10 cellular contexts compared by ENCODE assay signal in genomic region chr5:142000709-142001484, GRCh38. TPM values are rescaled to one million over a fixed set of nuclear protein-coding genes. Genes with fewer than 3 reads are reported as not detected.
DNase-seq lines count a peak whose midpoint lies in the region; FAIRE-seq and TF ChIP-seq lines count a peak whose summit lies in the region.
"Had no signal": no experiment of that assay in that cellular context is flagged by ENCODE, and none has a peak within 500 bp of the region (broad histone marks: within the 10 kb centered on the region; RNA-seq: fewer than 3 reads in every experiment).

No MANE protein-coding gene starts in this region.

- H3K4me1 ChIP-seq in Loucy (ENCODE audit: insufficient read depth, low read length, poor library complexity, severe bottlenecking) (no peaks in the 10 kb centered on the region), parathyroid adenoma (no peaks in the 10 kb centered on the region), transverse colon (no peaks in the 10 kb centered on the region)

- H3K9me2 ChIP-seq in Loucy (replicated peaks; ENCODE audit: low read depth, low read length), result no peaks in the 10 kb centered on the region

- H3K36me3 ChIP-seq in Loucy (ENCODE audit: insufficient read depth, low read length) (no peaks in the 10 kb centered on the region), bronchial epithelial cell (ENCODE audit: control insufficient read depth, insufficient read depth, low read length) (peaks cover 5% of the 10 kb centered on the region), parathyroid adenoma (ENCODE audit: control insufficient read depth, insufficient read depth, low read length) (no peaks in the 10 kb centered on the region), transverse colon (peaks cover 0 to 17% (median 9%) of the 10 kb centered on the region in 4 donors)

- H3K4me2 ChIP-seq in Loucy (ENCODE audit: low read depth, low read length, poor library complexity, severe bottlenecking) (no peak overlapping the region), parathyroid adenoma (ENCODE audit: low read length) (no peak overlapping the region)

- no peak for FAIRE-seq in bronchial epithelial cell (lab: Jason Lieb, UNC)

- H3K27ac ChIP-seq in parathyroid adenoma (no peak overlapping the region), transverse colon (no peak overlapping the region)
- H3K27ac ChIP-seq: HL-60 had no signal

- H3K27ac Mint-ChIP-seq in T-helper 1 cell treated with Interleukin-12 subunit alpha and Interleukin-12 subunit beta and Interleukin-4 antibody, amounts not matched to agents 30 μg/mL and 1 μg/mL, for 36 hours, result peak overlapping the region; percentile 12

- H3K36me3 Mint-ChIP-seq in T-helper 1 cell treated with Interleukin-12 subunit alpha and Interleukin-12 subunit beta and Interleukin-4 antibody, amounts not matched to agents 30 μg/mL and 1 μg/mL, for 36 hours (ENCODE audit: low read depth), result peaks cover 51% of the 10 kb centered on the region

- no peak for DNase-seq in T-helper 1 cell
- no peak for DNase-seq in bronchial epithelial cell (ENCODE audit: low read depth)
- DNase-seq in transverse colon, result no peak
- DNase-seq in COR-L47 (lab: John Stamatoyannopoulos, UW), result no peak
- no peak for DNase-seq in stimulated activated CD8-positive, alpha-beta memory T cell treated with anti-CD3 and anti-CD28 coated beads, Interleukin-4, amount 100 ng/mL, for 48 hours

- H3K9me3 ChIP-seq in Loucy (ENCODE audit: insufficient read depth, low read depth, low read length) (no peaks in the 10 kb centered on the region), parathyroid adenoma (ENCODE audit: control insufficient read depth, low read length) (no peaks in the 10 kb centered on the region), transverse colon (no peaks in the 10 kb centered on the region)

- in situ Hi-C loops in transverse colon (cut with MboI; ENCODE audit: low pct_ligation_motif_present in 1 of 4, low pct_unique_long_range_greater_than_20kb in 1 of 4, low sequenced_read_pairs in 3 of 4), result loop anchor here in 2 of 4 donors (10.0 to 25.0 kb wide), 2 partner anchors 144 to 336 kb away; partner anchors contain the start of gene SPRY4 (in 1 of the 2)

- H3K4me3 Mint-ChIP-seq in T-helper 1 cell treated with Interleukin-12 subunit alpha and Interleukin-12 subunit beta and Interleukin-4 antibody, amounts not matched to agents 30 μg/mL and 1 μg/mL, for 36 hours, result no peak overlapping the region

- 80% methylated on average over 2 to 6 of the region's 6 CpGs for WGBS in transverse colon (ENCODE audit: low coverage in 1 of 2), 2 donors

- intact Hi-C loops in transverse colon (cut with DNase I; ENCODE audit: low total_unique reads), result no loop called here

- H3K9ac ChIP-seq in Loucy (ENCODE audit: low read depth, low read length, poor library complexity, severe bottlenecking) (no peak overlapping the region), parathyroid adenoma (no peak overlapping the region)

- H3K79me2 ChIP-seq in Loucy (ENCODE audit: insufficient read depth, low read length) (no peaks in the 10 kb centered on the region), parathyroid adenoma (no peaks in the 10 kb centered on the region)

- TF ChIP-seq CTCF in Loucy (conservative IDR thresholded peaks at IDR 0.05; ENCODE audit: low read length) (peak; percentile 64), bronchial epithelial cell (IDR thresholded peaks at IDR 0.05; ENCODE audit: insufficient read depth, low read length, severe bottlenecking) (peak; percentile 35), parathyroid adenoma (IDR thresholded peaks at IDR 0.05) (peak; percentile 14), transverse colon (IDR thresholded peaks at IDR 0.05) (no peak)

- H3K27me3 ChIP-seq in Loucy (ENCODE audit: insufficient read depth, low read length, poor library complexity, severe bottlenecking), result no peaks in the 10 kb centered on the region
- no peaks in the 10 kb centered on the region for H3K27me3 ChIP-seq in bronchial epithelial cell (ENCODE audit: control insufficient read depth, insufficient read depth, low read length)
- H3K27me3 ChIP-seq in parathyroid adenoma (ENCODE audit: control insufficient read depth, insufficient read depth, low read length), result no peaks in the 10 kb centered on the region
- H3K27me3 ChIP-seq in transverse colon, result no peaks in the 10 kb centered on the region

- peaks cover 32% of the 10 kb centered on the region for H3K4me1 Mint-ChIP-seq in T-helper 1 cell treated with Interleukin-12 subunit alpha and Interleukin-12 subunit beta and Interleukin-4 antibody, amounts not matched to agents 30 μg/mL and 1 μg/mL, for 36 hours (ENCODE audit: low read depth)

- H3K27me3 Mint-ChIP-seq in T-helper 1 cell treated with Interleukin-12 subunit alpha and Interleukin-12 subunit beta and Interleukin-4 antibody, amounts not matched to agents 30 μg/mL and 1 μg/mL, for 36 hours (ENCODE audit: low read depth), result no peaks in the 10 kb centered on the region

- H3F3A ChIP-seq in Loucy (ENCODE audit: low read depth), result no peaks in the 10 kb centered on the region

- no peaks in the 10 kb centered on the region for H4K20me1 ChIP-seq in Loucy (ENCODE audit: insufficient read depth, low read length, poor library complexity, severe bottlenecking)

- TF ChIP-seq POLR2A in transverse colon (IDR thresholded peaks at IDR 0.05), result no peak

- no peak for TF ChIP-seq EP300 in transverse colon (IDR thresholded peaks at IDR 0.05; ENCODE audit: low read depth)

- H3K4me3 ChIP-seq in Loucy (ENCODE audit: low read length, poor library complexity, severe bottlenecking), result no peak overlapping the region
- no peak overlapping the region for H3K4me3 ChIP-seq in bronchial epithelial cell (ENCODE audit: low read depth, low read length)
- no peak overlapping the region for H3K4me3 ChIP-seq in parathyroid adenoma (ENCODE audit: low read depth, low read length)
- no peak overlapping the region for H3K4me3 ChIP-seq in transverse colon

- no peaks in the 10 kb centered on the region for H3K9me3 Mint-ChIP-seq in T-helper 1 cell treated with Interleukin-12 subunit alpha and Interleukin-12 subunit beta and Interleukin-4 antibody, amounts not matched to agents 30 μg/mL and 1 μg/mL, for 36 hours

- H2AFZ ChIP-seq in Loucy (ENCODE audit: low read length), result no peak overlapping the region
- H2AFZ ChIP-seq in parathyroid adenoma, result no peak overlapping the region

RNA-seq across cellular contexts. Expression of gene GNPDA1, which starts 11.9 kb away (rescaled TPM):
- total RNA-seq in bronchial epithelial cell, result 40.1 and 67.1 TPM in 2 replicates
- 10 to 100 TPM in 2 of 4 donors, 1 to 10 TPM in 2; 1.6 to 24.8 (median 8.9) TPM for total RNA-seq in transverse colon

RNA-seq across cellular contexts. Expression of gene RNF14, which starts 32.0 kb away (rescaled TPM):
- total RNA-seq in bronchial epithelial cell (43.3 and 49.8 TPM in 2 replicates), transverse colon (10 to 100 TPM; 15.3 to 66.7 (median 57.1) TPM)

RNA-seq across cellular contexts. Expression of gene PCDH12, which starts 42.9 kb away (rescaled TPM):
- total RNA-seq in bronchial epithelial cell, result under 0.01 and 0.26 TPM in 2 replicates
- total RNA-seq in transverse colon, result under 1 TPM in 3 of 4 donors, not detected in 1; 0.37 to 0.95 (median 0.68) TPM
- total RNA-seq: Daoy had no signal

Comparison
In these comparisons a context has a peak if more than half of its experiments do, and no peak if none do; other contexts are left out.
1. CTCF ChIP-seq: peak in Loucy (single experiment), bronchial epithelial cell (single experiment) and parathyroid adenoma (single experiment); none in transverse colon (0 of 5).